2 cellular contexts compared by ENCODE assay signal in the genomic region with DNA sequence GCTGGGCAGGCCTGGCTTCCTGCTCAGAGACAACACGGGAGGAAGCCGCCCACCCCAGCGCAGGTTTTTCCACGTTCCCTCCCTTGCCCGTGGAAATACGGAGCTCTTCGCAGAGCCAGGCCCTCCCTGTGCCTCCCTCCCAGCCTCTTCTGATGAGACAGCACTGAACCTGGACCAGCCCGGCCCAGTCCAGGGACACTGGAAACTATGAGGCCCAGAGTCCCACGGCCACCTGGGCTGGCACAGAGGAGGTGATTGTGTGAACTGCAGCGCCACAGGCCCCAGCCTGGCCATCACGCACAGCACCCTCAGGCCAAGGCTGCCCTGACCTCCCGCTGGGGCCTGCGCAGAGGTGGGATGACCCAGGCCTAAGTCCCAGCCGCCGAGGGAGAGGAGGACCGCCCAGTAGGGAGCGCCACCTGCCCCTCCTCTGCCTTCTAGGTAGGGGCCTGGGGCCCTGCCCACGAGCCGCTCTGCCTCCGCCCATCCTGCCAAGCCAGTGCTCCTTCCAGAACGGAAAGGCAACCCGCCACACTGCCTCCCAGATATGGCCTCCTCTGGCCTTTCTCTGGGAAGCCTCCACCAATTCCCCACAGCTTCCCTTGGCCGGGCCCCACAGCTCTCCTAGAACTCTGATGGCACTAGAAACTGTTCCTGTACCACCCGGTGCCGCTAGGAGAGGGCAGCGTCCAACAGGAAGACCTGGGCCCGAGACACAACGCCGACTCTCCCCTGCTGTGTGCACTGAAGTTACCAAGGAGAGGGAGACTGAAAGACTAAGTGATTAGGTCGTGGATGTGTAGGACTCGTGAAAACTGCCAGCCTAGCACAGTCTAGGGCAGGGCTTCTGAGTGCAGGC.
TF ChIP-seq lines count a peak whose summit lies in the region.

No MANE protein-coding gene starts in this region.

TF ChIP-seq in GM23338, 12 proteins besides CTCF, POLR2A, EP300 and RAD21 (continued from another document and continues in another):
- TF ChIP-seq, protein P1, sequence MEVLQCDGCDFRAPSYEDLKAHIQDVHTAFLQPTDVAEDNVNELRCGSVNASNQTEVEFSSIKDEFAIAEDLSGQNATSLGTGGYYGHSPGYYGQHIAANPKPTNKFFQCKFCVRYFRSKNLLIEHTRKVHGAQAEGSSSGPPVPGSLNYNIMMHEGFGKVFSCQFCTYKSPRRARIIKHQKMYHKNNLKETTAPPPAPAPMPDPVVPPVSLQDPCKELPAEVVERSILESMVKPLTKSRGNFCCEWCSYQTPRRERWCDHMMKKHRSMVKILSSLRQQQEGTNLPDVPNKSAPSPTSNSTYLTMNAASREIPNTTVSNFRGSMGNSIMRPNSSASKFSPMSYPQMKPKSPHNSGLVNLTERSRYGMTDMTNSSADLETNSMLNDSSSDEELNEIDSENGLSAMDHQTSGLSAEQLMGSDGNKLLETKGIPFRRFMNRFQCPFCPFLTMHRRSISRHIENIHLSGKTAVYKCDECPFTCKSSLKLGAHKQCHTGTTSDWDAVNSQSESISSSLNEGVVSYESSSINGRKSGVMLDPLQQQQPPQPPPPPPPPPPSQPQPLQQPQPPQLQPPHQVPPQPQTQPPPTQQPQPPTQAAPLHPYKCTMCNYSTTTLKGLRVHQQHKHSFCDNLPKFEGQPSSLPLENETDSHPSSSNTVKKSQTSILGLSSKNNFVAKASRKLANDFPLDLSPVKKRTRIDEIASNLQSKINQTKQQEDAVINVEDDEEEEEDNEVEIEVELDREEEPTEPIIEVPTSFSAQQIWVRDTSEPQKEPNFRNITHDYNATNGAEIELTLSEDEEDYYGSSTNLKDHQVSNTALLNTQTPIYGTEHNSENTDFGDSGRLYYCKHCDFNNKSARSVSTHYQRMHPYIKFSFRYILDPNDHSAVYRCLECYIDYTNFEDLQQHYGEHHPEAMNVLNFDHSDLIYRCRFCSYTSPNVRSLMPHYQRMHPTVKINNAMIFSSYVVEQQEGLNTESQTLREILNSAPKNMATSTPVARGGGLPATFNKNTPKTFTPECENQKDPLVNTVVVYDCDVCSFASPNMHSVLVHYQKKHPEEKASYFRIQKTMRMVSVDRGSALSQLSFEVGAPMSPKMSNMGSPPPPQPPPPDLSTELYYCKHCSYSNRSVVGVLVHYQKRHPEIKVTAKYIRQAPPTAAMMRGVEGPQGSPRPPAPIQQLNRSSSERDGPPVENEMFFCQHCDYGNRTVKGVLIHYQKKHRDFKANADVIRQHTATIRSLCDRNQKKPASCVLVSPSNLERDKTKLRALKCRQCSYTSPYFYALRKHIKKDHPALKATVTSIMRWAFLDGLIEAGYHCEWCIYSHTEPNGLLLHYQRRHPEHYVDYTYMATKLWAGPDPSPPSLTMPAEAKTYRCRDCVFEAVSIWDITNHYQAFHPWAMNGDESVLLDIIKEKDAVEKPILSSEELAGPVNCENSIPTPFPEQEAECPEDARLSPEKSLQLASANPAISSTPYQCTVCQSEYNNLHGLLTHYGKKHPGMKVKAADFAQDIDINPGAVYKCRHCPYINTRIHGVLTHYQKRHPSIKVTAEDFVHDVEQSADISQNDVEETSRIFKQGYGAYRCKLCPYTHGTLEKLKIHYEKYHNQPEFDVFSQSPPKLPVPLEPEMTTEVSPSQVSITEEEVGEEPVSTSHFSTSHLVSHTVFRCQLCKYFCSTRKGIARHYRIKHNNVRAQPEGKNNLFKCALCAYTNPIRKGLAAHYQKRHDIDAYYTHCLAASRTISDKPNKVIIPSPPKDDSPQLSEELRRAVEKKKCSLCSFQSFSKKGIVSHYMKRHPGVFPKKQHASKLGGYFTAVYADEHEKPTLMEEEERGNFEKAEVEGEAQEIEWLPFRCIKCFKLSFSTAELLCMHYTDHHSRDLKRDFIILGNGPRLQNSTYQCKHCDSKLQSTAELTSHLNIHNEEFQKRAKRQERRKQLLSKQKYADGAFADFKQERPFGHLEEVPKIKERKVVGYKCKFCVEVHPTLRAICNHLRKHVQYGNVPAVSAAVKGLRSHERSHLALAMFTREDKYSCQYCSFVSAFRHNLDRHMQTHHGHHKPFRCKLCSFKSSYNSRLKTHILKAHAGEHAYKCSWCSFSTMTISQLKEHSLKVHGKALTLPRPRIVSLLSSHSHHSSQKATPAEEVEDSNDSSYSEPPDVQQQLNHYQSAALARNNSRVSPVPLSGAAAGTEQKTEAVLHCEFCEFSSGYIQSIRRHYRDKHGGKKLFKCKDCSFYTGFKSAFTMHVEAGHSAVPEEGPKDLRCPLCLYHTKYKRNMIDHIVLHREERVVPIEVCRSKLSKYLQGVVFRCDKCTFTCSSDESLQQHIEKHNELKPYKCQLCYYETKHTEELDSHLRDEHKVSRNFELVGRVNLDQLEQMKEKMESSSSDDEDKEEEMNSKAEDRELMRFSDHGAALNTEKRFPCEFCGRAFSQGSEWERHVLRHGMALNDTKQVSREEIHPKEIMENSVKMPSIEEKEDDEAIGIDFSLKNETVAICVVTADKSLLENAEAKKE (CRISPR knock-in tag; IDR thresholded peaks at IDR 0.05): no peak
- TF ChIP-seq ZNF114 (CRISPR knock-in tag; IDR thresholded peaks at IDR 0.05) (no peak), NANOG (IDR thresholded peaks at IDR 0.05; ENCODE audit: borderline replicate concordance) (no peak), POLR2AphosphoS5 (IDR thresholded peaks at IDR 0.05; ENCODE audit: low read depth) (no peak), CREB1 (CRISPR knock-in tag; IDR thresholded peaks at IDR 0.05; ENCODE audit: low read depth) (no peak), JUNB (IDR thresholded peaks at IDR 0.05; ENCODE audit: unreplicated experiment) (no peak)
- TF ChIP-seq, protein P2, sequence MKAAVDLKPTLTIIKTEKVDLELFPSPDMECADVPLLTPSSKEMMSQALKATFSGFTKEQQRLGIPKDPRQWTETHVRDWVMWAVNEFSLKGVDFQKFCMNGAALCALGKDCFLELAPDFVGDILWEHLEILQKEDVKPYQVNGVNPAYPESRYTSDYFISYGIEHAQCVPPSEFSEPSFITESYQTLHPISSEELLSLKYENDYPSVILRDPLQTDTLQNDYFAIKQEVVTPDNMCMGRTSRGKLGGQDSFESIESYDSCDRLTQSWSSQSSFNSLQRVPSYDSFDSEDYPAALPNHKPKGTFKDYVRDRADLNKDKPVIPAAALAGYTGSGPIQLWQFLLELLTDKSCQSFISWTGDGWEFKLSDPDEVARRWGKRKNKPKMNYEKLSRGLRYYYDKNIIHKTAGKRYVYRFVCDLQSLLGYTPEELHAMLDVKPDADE (IDR thresholded peaks at IDR 0.05): no peak

TF ChIP-seq in WTC11, 78 proteins besides CTCF, POLR2A, EP300 and RAD21 (continued from another document):
- TF ChIP-seq, protein P3, sequence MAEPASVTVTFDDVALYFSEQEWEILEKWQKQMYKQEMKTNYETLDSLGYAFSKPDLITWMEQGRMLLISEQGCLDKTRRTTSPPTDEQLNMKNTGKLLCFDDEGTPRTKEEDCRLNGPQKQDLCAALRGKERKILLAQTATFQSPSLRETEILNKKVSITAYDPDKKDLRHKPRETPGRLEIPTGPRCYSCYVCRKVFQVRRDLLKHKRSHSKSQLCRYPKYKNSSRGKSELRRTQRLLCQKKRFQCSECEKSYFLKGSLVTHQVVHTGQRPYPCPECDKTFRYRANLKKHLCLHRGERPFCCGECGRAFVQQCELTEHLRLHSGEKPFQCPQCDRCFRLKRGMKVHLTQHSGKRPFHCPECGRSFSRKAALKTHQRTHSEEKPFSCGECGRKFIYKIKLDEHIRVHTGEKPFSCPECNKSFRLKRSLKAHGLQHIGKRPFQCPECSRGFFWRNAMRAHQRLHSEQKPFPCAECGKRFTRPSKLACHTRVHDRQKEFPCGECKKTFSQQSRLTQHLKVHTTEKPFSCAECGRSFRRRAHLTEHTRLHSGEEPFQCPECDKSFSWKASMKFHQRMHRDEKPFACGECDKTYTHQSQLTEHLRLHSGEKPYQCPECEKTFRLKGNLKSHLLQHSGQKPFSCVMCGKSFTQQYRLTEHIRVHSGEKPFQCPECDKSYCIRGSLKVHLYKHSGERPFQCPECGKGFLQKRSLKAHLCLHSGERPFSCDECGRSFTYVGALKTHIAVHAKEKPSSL (CRISPR knock-in tag; conservative IDR thresholded peaks at IDR 0.05): no peak
- TF ChIP-seq GRHL2 (CRISPR knock-in tag; IDR thresholded peaks at IDR 0.05; ENCODE audit: insufficient replicate concordance, severe bottlenecking) (no peak), ETV6 (CRISPR knock-in tag; IDR thresholded peaks at IDR 0.05) (no peak), ZNF263 (CRISPR knock-in tag; IDR thresholded peaks at IDR 0.05; ENCODE audit: low read depth) (peak; percentile 75; the same call in 1 of the 2 replicates)
- TF ChIP-seq, protein P4, sequence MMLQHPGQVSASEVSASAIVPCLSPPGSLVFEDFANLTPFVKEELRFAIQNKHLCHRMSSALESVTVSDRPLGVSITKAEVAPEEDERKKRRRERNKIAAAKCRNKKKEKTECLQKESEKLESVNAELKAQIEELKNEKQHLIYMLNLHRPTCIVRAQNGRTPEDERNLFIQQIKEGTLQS (CRISPR knock-in tag; conservative IDR thresholded peaks at IDR 0.05): no peak
- TF ChIP-seq, protein P5, sequence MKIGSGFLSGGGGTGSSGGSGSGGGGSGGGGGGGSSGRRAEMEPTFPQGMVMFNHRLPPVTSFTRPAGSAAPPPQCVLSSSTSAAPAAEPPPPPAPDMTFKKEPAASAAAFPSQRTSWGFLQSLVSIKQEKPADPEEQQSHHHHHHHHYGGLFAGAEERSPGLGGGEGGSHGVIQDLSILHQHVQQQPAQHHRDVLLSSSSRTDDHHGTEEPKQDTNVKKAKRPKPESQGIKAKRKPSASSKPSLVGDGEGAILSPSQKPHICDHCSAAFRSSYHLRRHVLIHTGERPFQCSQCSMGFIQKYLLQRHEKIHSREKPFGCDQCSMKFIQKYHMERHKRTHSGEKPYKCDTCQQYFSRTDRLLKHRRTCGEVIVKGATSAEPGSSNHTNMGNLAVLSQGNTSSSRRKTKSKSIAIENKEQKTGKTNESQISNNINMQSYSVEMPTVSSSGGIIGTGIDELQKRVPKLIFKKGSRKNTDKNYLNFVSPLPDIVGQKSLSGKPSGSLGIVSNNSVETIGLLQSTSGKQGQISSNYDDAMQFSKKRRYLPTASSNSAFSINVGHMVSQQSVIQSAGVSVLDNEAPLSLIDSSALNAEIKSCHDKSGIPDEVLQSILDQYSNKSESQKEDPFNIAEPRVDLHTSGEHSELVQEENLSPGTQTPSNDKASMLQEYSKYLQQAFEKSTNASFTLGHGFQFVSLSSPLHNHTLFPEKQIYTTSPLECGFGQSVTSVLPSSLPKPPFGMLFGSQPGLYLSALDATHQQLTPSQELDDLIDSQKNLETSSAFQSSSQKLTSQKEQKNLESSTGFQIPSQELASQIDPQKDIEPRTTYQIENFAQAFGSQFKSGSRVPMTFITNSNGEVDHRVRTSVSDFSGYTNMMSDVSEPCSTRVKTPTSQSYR (CRISPR knock-in tag; IDR thresholded peaks at IDR 0.05): no peak
